ENCODE assay signal across 9 cellular contexts in genomic region chr1:66549017-66549416, GRCh38. TPM values are rescaled to one million over a fixed set of nuclear protein-coding genes. Genes with fewer than 3 reads are reported as not detected.
"Had no signal": no experiment of that assay in that cellular context is flagged by ENCODE, and none has a peak within 500 bp of the region (broad histone marks: within the 10 kb centered on the region; RNA-seq: fewer than 3 reads in every experiment).

No MANE protein-coding gene starts in this region.

- H3K9ac ChIP-seq: GM23248 had no signal

- H3K27ac ChIP-seq: GM23248, HL-60 had no signal

- DNase-seq: GM23248, GOT3, H7, KG1 had no signal

- H3K36me3 ChIP-seq: HAP-1 had no signal

- ATAC-seq: HCT116, HepG2, K562 had no signal

- H3K4me3 ChIP-seq: GM23248, HAP-1, K562 had no signal

- FAIRE-seq: HepG2, K562 had no signal

- H3K9me3 ChIP-seq: HAP-1 had no signal

RNA-seq across cellular contexts. Expression of gene SGIP1, which starts 15.1 kb away (rescaled TPM):
- total RNA-seq: HepG2 had no signal
